16 cellular contexts compared by ENCODE assay signal in the genomic region with DNA sequence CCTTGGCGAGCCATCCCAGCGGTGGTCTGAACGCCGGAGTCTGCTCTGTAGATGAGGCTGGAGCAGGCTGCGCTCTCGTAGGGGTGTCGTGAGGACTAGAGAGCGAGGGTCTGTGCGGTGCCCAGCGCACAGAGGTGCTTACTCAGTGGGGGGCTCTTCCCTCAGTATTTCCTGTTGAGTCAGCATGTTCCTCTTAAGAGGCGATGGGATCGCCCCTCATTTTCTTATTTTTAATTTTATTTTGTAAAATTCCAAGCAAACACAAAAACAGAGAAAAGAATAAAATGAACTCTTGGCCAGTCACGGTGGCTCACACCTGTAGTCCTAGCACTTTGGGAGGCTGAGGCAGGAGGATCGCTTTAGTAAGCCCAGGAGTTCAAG.
"Had no signal": no experiment of that assay in that cellular context is flagged by ENCODE, and none has a peak within 500 bp of the region (broad histone marks: within the 10 kb centered on the region; RNA-seq: fewer than 3 reads in every experiment).

No MANE protein-coding gene starts in this region.

- H3K36me3 ChIP-seq: adrenal gland, gastrocnemius medialis, left ventricle myocardium inferior, ovary, stomach, thoracic aorta had no signal

- DNase-seq: activated CD4-positive, alpha-beta T cell treated with anti-CD3 and anti-CD28 coated beads, Interleukin-2, amount 10 ng/mL, durations not matched to agents 24 days and 14 days; activated naive CD4-positive, alpha-beta T cell treated with anti-CD3 and anti-CD28 coated beads, Interleukin-2, amount 50 U/mL, for 16 hours; effector memory CD8-positive, alpha-beta T cell; gastrocnemius medialis; kidney; left ventricle myocardium inferior; mesenchymal stem cell; ovary; stimulated activated CD4-positive, alpha-beta T cell treated with anti-CD3 and anti-CD28 coated beads, Interleukin-4, amount 100 ng/mL, for 1 hour; stomach had no signal

- H3K27ac Mint-ChIP-seq: activated CD4-positive, alpha-beta T cell treated with anti-CD3 and anti-CD28 coated beads, Interleukin-2, amount 10 ng/mL, durations not matched to agents 24 days and 14 days; activated T-helper 17 cell treated with anti-CD3 and anti-CD28 coated beads, Interleukin-2, amount 50 U/mL, for 72 hours; brain; effector memory CD8-positive, alpha-beta T cell had no signal

- H3K9me3 Mint-ChIP-seq: activated CD4-positive, alpha-beta T cell treated with anti-CD3 and anti-CD28 coated beads, Interleukin-2, amount 10 ng/mL, durations not matched to agents 24 days and 14 days; activated T-helper 17 cell treated with anti-CD3 and anti-CD28 coated beads, Interleukin-2, amount 50 U/mL, for 72 hours; brain; effector memory CD8-positive, alpha-beta T cell had no signal

- H3K9me3 ChIP-seq: adrenal gland, gastrocnemius medialis, left ventricle myocardium inferior, ovary, stomach, thoracic aorta had no signal

- H3K4me3 ChIP-seq: adrenal gland, gastrocnemius medialis, left ventricle myocardium inferior, ovary, stomach, thoracic aorta had no signal

- H3K27ac ChIP-seq: adrenal gland, epithelial cell of prostate, gastrocnemius medialis, left ventricle myocardium inferior, ovary, stomach, thoracic aorta, VCaP had no signal

- H3K4me1 Mint-ChIP-seq: activated CD4-positive, alpha-beta T cell treated with anti-CD3 and anti-CD28 coated beads, Interleukin-2, amount 10 ng/mL, durations not matched to agents 24 days and 14 days; activated T-helper 17 cell treated with anti-CD3 and anti-CD28 coated beads, Interleukin-2, amount 50 U/mL, for 72 hours had no signal

- FAIRE-seq: kidney had no signal

- H3K4me3 Mint-ChIP-seq: activated CD4-positive, alpha-beta T cell treated with anti-CD3 and anti-CD28 coated beads, Interleukin-2, amount 10 ng/mL, durations not matched to agents 24 days and 14 days; activated T-helper 17 cell treated with anti-CD3 and anti-CD28 coated beads, Interleukin-2, amount 50 U/mL, for 72 hours; brain; effector memory CD8-positive, alpha-beta T cell had no signal

- ATAC-seq: gastrocnemius medialis had no signal

- H3K4me1 ChIP-seq: adrenal gland, gastrocnemius medialis, stomach had no signal

- H3K27me3 Mint-ChIP-seq: activated T-helper 17 cell treated with anti-CD3 and anti-CD28 coated beads, Interleukin-2, amount 50 U/mL, for 72 hours had no signal

- H3K27me3 ChIP-seq: adrenal gland, gastrocnemius medialis, ovary, stomach had no signal
